In the genomic region with DNA sequence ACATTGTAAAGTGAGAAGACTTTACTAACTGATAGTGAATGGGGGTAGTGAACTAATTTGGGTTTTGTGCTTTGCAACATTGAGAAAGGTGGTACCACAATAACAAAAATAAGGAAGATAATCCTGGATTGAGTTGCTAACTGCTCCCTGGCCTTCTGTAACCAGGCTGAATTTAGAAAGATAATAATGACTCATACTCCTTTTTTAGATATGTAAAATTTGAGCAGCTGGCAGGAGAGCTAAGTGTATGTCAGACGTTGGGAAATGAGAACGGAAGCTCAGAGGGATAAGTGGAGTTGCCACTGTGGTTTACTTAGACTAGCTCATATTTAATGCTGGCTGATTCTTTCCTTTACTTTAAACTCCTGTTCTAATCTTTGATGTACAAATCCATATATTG, we compare ENCODE assay signal across 10 cellular contexts. TPM values are rescaled to one million over a fixed set of nuclear protein-coding genes. Genes with fewer than 3 reads are reported as not detected.
DNase-seq lines count a peak whose midpoint lies in the region; ATAC-seq and TF ChIP-seq lines count a peak whose summit lies in the region.
"Had no signal": no experiment of that assay in that cellular context is flagged by ENCODE, and none has a peak within 500 bp of the region (broad histone marks: within the 10 kb centered on the region; RNA-seq: fewer than 3 reads in every experiment).

No MANE protein-coding gene starts in this region.

- no peaks in the 10 kb centered on the region for H3K9me3 Mint-ChIP-seq in immature natural killer cell
- no peaks in the 10 kb centered on the region for H3K9me3 Mint-ChIP-seq in activated T-cell treated with anti-CD3 and anti-CD28 coated beads, Interleukin-2, amount 50 U/mL, for 4 hours

- H3K4me1 Mint-ChIP-seq in immature natural killer cell: peaks cover 0 to 6% of the 10 kb centered on the region in 2 donors
- H3K4me1 Mint-ChIP-seq in activated T-cell treated with anti-CD3 and anti-CD28 coated beads, Interleukin-2, amount 50 U/mL, for 4 hours (ENCODE audit: low read depth): no peaks in the 10 kb centered on the region

- peaks cover 3% of the 10 kb centered on the region for H3K9me3 ChIP-seq in WERI-Rb-1 (ENCODE audit: severe bottlenecking)

- no peak overlapping the region for H3K4me3 ChIP-seq in WERI-Rb-1 (ENCODE audit: low read depth, low read length)

- H3K4me3 Mint-ChIP-seq in immature natural killer cell: no peak overlapping the region
- no peak overlapping the region for H3K4me3 Mint-ChIP-seq in activated T-cell treated with anti-CD3 and anti-CD28 coated beads, Interleukin-2, amount 50 U/mL, for 4 hours

- ATAC-seq in Right ventricle myocardium inferior (peak; percentile 92), GM19035 (IDR thresholded peaks at IDR 0.05; ENCODE audit: unreplicated experiment) (no peak), GM18502 (IDR thresholded peaks at IDR 0.05; ENCODE audit: poor library complexity, unreplicated experiment) (no peak)
- ATAC-seq in activated T-cell treated with anti-CD3 and anti-CD28 coated beads, Interleukin-2, amount 50 U/mL, for 4 hours: no peak

- DNase-seq in Right ventricle myocardium inferior (ENCODE audit: missing footprints): no peak
- no peak for DNase-seq in cardiac septum (ENCODE audit: low spot score)
- no peak for DNase-seq in WERI-Rb-1
- DNase-seq in hepatic stellate cell (ENCODE audit: low spot score): peak; percentile 76
- DNase-seq in immature natural killer cell: no peak
- no peak for DNase-seq in activated T-cell treated with anti-CD3 and anti-CD28 coated beads, Interleukin-2, amount 50 U/mL, for 4 hours
- DNase-seq: DND-41 had no signal

- 0 out of 2 replicates have a peak, but pooled peaks cover 2% of the 10 kb centered on the region for H3K36me3 ChIP-seq in WERI-Rb-1

- no peaks in the 10 kb centered on the region for H3K27me3 Mint-ChIP-seq in immature natural killer cell (ENCODE audit: low read depth in 3 of 3)
- no peaks in the 10 kb centered on the region for H3K27me3 Mint-ChIP-seq in activated T-cell treated with anti-CD3 and anti-CD28 coated beads, Interleukin-2, amount 50 U/mL, for 4 hours (ENCODE audit: low read depth)

- no peak overlapping the region for H3K27ac Mint-ChIP-seq in immature natural killer cell

- intact Hi-C loops in Right ventricle myocardium inferior (cut with DNase I): no loop called here
- intact Hi-C loops in cardiac septum (cut with DNase I): no loop called here

- H3K27me3 ChIP-seq in WERI-Rb-1 (ENCODE audit: insufficient read depth, low read depth, severe bottlenecking): no peaks in the 10 kb centered on the region

- H3K27ac ChIP-seq in WERI-Rb-1: peak overlapping the region; percentile 10; the same call in 1 of the 2 replicates
- H3K27ac ChIP-seq: VCaP had no signal

- peaks cover 17 to 19% (median 17%) of the 10 kb centered on the region in 3 donors for H3K36me3 Mint-ChIP-seq in immature natural killer cell
- peaks cover 21% of the 10 kb centered on the region for H3K36me3 Mint-ChIP-seq in activated T-cell treated with anti-CD3 and anti-CD28 coated beads, Interleukin-2, amount 50 U/mL, for 4 hours (ENCODE audit: insufficient read depth)

- TF ChIP-seq CTCF in WERI-Rb-1 (IDR thresholded peaks at IDR 0.05; ENCODE audit: low read depth, low read length): no peak

RNA-seq across cellular contexts. Expression of a gene that starts 17.1 kb away (rescaled TPM):
- total RNA-seq in Right ventricle myocardium inferior (32.8 TPM), cardiac septum (36.5 TPM)
- 10 to 100 TPM in 2 of 3 donors, 1 to 10 TPM in 1; 9.9 to 18.1 (median 16.3) TPM for polyA plus RNA-seq in immature natural killer cell
- 1 to 10 TPM; 8.2 to 9.0 (median 8.6) TPM for total RNA-seq in activated T-cell treated with anti-CD3 and anti-CD28 coated beads, Interleukin-2, amount 50 U/mL, for 4 hours
